In genomic region chr2:5756266-5756665, GRCh38 we compare ENCODE assay signal across 16 cellular contexts.
"Had no signal": no experiment of that assay in that cellular context is flagged by ENCODE, and none has a peak within 500 bp of the region (broad histone marks: within the 10 kb centered on the region; RNA-seq: fewer than 3 reads in every experiment).

No MANE protein-coding gene starts in this region.

- H3K9me3 ChIP-seq: heart right ventricle, left ventricle myocardium inferior, right atrium auricular region, suprapubic skin, tibial artery, upper lobe of right lung, vagina had no signal

- ATAC-seq: esophagus mucosa; heart right ventricle; naive thymus-derived CD4-positive, alpha-beta T cell; stimulated activated naive CD8-positive, alpha-beta T cell treated with anti-CD3 and anti-CD28 coated beads, Interleukin-15, Interleukin-2, amounts not matched to agents 100 U/mL and 50 U/mL, for 24 hours; upper lobe of right lung had no signal

- H3K4me3 Mint-ChIP-seq: naive thymus-derived CD4-positive, alpha-beta T cell had no signal

- DNase-seq: effector memory CD4-positive, alpha-beta T cell; heart right ventricle; islet precursor cell; left ventricle myocardium inferior; mesenchymal stem cell; naive thymus-derived CD4-positive, alpha-beta T cell; small intestine; stimulated activated CD4-positive, alpha-beta T cell treated with anti-CD3 and anti-CD28 coated beads, Interleukin-2, amount 100 ng/mL, for 48 hours; stimulated activated naive CD8-positive, alpha-beta T cell treated with anti-CD3 and anti-CD28 coated beads, Interleukin-15, Interleukin-2, amounts not matched to agents 100 U/mL and 50 U/mL, for 24 hours; tibial artery; upper lobe of right lung had no signal

- H3K27me3 ChIP-seq: right atrium auricular region, tibial artery, upper lobe of right lung, vagina had no signal

- H3K4me1 Mint-ChIP-seq: naive thymus-derived CD4-positive, alpha-beta T cell had no signal

- H3K4me3 ChIP-seq: heart right ventricle, left ventricle myocardium inferior, lung, right atrium auricular region, suprapubic skin, tibial artery, upper lobe of right lung, vagina had no signal

- H3K27ac ChIP-seq: heart right ventricle, left ventricle myocardium inferior, right atrium auricular region, suprapubic skin, tibial artery, upper lobe of right lung, vagina had no signal

- H3K27ac Mint-ChIP-seq: naive thymus-derived CD4-positive, alpha-beta T cell had no signal

- H3K36me3 ChIP-seq: heart right ventricle, left ventricle myocardium inferior, right atrium auricular region, suprapubic skin, tibial artery, upper lobe of right lung, vagina had no signal
